Comparison of ENCODE assay signal across 14 cellular contexts in the genomic region with DNA sequence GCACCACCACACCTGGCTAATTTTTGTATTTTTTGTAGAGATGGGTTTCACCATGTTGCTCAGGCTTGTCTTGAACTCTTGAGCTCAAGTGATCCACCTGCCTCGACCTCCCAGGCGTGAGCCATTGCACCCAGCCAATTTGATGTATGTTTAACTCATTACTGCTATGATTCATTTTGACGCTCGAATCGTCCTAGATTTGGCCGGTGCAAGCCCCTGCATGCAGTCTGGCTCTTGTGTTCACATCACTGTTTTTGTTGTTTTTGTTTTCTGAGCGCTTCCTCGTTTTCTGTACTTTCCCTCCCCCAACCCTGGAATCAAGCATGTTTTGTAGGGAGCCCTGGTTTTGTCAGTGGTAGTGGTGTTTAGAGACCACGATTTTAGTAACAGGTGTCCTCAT. TPM values are rescaled to one million over a fixed set of nuclear protein-coding genes. Genes with fewer than 3 reads are reported as not detected.
DNase-seq lines count a peak whose midpoint lies in the region; ATAC-seq and TF ChIP-seq lines count a peak whose summit lies in the region.
"Had no signal": no experiment of that assay in that cellular context is flagged by ENCODE, and none has a peak within 500 bp of the region (broad histone marks: within the 10 kb centered on the region; RNA-seq: fewer than 3 reads in every experiment).

No MANE protein-coding gene starts in this region.

- no peak for ATAC-seq in GM21717 (IDR thresholded peaks at IDR 0.05; ENCODE audit: unreplicated experiment)

- no peak for TF ChIP-seq CTCF in chondrocyte (IDR thresholded peaks at IDR 0.05)

- no peaks in the 10 kb centered on the region for H3K9me3 ChIP-seq in mucosa of rectum (ENCODE audit: control insufficient read depth in 2 of 2, low read length in 2 of 2)
- H3K9me3 ChIP-seq: BLaER1 treated with 17β-estradiol and CSF1 and Interleukin-3, amounts not matched to agents 10 nM and 100 nM had no signal

- peak overlapping the region; percentile 4 for H3K27ac Mint-ChIP-seq in activated T-cell treated with anti-CD3 and anti-CD28 coated beads, Interleukin-2, amount 50 U/mL, for 24 hours
- peak overlapping the region; percentile 49 for H3K27ac Mint-ChIP-seq in chondrocyte (ENCODE audit: unreplicated experiment)
- H3K27ac Mint-ChIP-seq: CD4-positive, alpha-beta T cell had no signal

- in situ Hi-C loops in ACHN (cut with HindIII; ENCODE audit: low pct_ligation_motif_present, low pct_unique_long_range_greater_than_20kb, low sequenced_read_pairs): no loop called here

- H3K36me3 Mint-ChIP-seq in activated T-cell treated with anti-CD3 and anti-CD28 coated beads, Interleukin-2, amount 50 U/mL, for 24 hours (ENCODE audit: low read depth): peaks cover 10% of the 10 kb centered on the region
- H3K36me3 Mint-ChIP-seq in chondrocyte (ENCODE audit: low read depth): peaks cover 3% of the 10 kb centered on the region

- H3K9ac ChIP-seq in mucosa of rectum (ENCODE audit: low read depth in 1 of 2, low read length in 2 of 2): no peak overlapping the region
- H3K9ac ChIP-seq: BLaER1 treated with 17β-estradiol and CSF1 and Interleukin-3, amounts not matched to agents 10 nM and 100 nM; GM23248 had no signal

- H3K27ac ChIP-seq in mucosa of rectum (ENCODE audit: low read depth in 2 of 2, low read length in 2 of 2): peak overlapping the region; percentile 23 to 71
- H3K27ac ChIP-seq: BLaER1 treated with 17β-estradiol and CSF1 and Interleukin-3, amounts not matched to agents 10 nM and 100 nM; GM23248 had no signal

- no peak for DNase-seq in activated T-cell treated with anti-CD3 and anti-CD28 coated beads, Interleukin-2, amount 50 U/mL, for 24 hours
- DNase-seq in activated T-cell treated with anti-CD3 and anti-CD28 coated beads for 4 hours: no peak
- DNase-seq in chondrocyte (ENCODE audit: low spot score): no peak
- DNase-seq in ACHN: no peak
- DNase-seq in kidney glomerular epithelial cell (lab: John Stamatoyannopoulos, UW): no peak
- DNase-seq: 8988T; Calu3; CD4-positive, alpha-beta T cell; DMS 273 treated with DMSO at 0.1 percent for 48 hours; GM23248; IMR-90 had no signal

- H3K4me3 Mint-ChIP-seq in activated T-cell treated with anti-CD3 and anti-CD28 coated beads, Interleukin-2, amount 50 U/mL, for 24 hours: no peak overlapping the region
- H3K4me3 Mint-ChIP-seq in chondrocyte (ENCODE audit: unreplicated experiment): no peak overlapping the region
- H3K4me3 Mint-ChIP-seq: CD4-positive, alpha-beta T cell had no signal

- no peaks in the 10 kb centered on the region for H3K9me3 Mint-ChIP-seq in activated T-cell treated with anti-CD3 and anti-CD28 coated beads, Interleukin-2, amount 50 U/mL, for 24 hours
- no peaks in the 10 kb centered on the region for H3K9me3 Mint-ChIP-seq in chondrocyte (ENCODE audit: low read depth)
- H3K9me3 Mint-ChIP-seq: CD4-positive, alpha-beta T cell had no signal

- no peaks in the 10 kb centered on the region for H3K36me3 ChIP-seq in mucosa of rectum (ENCODE audit: control insufficient read depth in 2 of 2, insufficient read depth in 2 of 2, low read length in 2 of 2)

- H3K4me3 ChIP-seq in mucosa of rectum (ENCODE audit: low read length in 2 of 2): no peak overlapping the region
- H3K4me3 ChIP-seq: BLaER1 treated with 17β-estradiol and CSF1 and Interleukin-3, amounts not matched to agents 10 nM and 100 nM; GM23248 had no signal

- H3K27me3 ChIP-seq in mucosa of rectum (ENCODE audit: control insufficient read depth in 2 of 2, insufficient read depth in 2 of 2, low read length in 2 of 2): no peaks in the 10 kb centered on the region
- H3K27me3 ChIP-seq: BLaER1 treated with 17β-estradiol and CSF1 and Interleukin-3, amounts not matched to agents 10 nM and 100 nM had no signal

- peaks cover 2 to 4% of the 10 kb centered on the region in 2 donors for H3K4me1 ChIP-seq in mucosa of rectum (ENCODE audit: control insufficient read depth in 2 of 2, insufficient read depth in 2 of 2, low read length in 2 of 2)

- no peaks in the 10 kb centered on the region for H3K27me3 Mint-ChIP-seq in activated T-cell treated with anti-CD3 and anti-CD28 coated beads, Interleukin-2, amount 50 U/mL, for 24 hours
- no peaks in the 10 kb centered on the region for H3K27me3 Mint-ChIP-seq in chondrocyte (ENCODE audit: low read depth)
- H3K27me3 Mint-ChIP-seq: CD4-positive, alpha-beta T cell had no signal

- peaks cover 2% of the 10 kb centered on the region for H3K4me1 Mint-ChIP-seq in activated T-cell treated with anti-CD3 and anti-CD28 coated beads, Interleukin-2, amount 50 U/mL, for 24 hours (ENCODE audit: low read depth)
- H3K4me1 Mint-ChIP-seq in chondrocyte (ENCODE audit: low read depth): no peaks in the 10 kb centered on the region

RNA-seq across cellular contexts. Expression of gene DUS1L, which starts 7.8 kb away (rescaled TPM):
- total RNA-seq in chondrocyte: 64.0 to 78.4 TPM (median 68.4 TPM) in 3 replicates

RNA-seq across cellular contexts. Expression of gene GPS1, which starts 21.7 kb away (rescaled TPM):
- total RNA-seq in chondrocyte: 79.8 to 103 TPM (median 82.8 TPM) in 3 replicates

RNA-seq across cellular contexts. Expression of gene RFNG, which starts 21.8 kb away (rescaled TPM):
- total RNA-seq in chondrocyte: 29.7 to 47.4 TPM (median 45.2 TPM) in 3 replicates

RNA-seq across cellular contexts. Expression of gene FASN, which starts 24.6 kb away (rescaled TPM):
- total RNA-seq in chondrocyte: 132 to 145 TPM (median 141 TPM) in 3 replicates

RNA-seq across cellular contexts. Expression of gene DCXR, which starts 35.9 kb away (rescaled TPM):
- 52.8 to 59.8 TPM (median 58.2 TPM) in 3 replicates for total RNA-seq in chondrocyte
